In genomic region chr18:47028738-47029137, GRCh38 we compare ENCODE assay signal across 5 cellular contexts. TPM values are rescaled to one million over a fixed set of nuclear protein-coding genes. Genes with fewer than 3 reads are reported as not detected.
"Had no signal": no experiment of that assay in that cellular context is flagged by ENCODE, and none has a peak within 500 bp of the region (broad histone marks: within the 10 kb centered on the region; RNA-seq: fewer than 3 reads in every experiment).

No MANE protein-coding gene starts in this region.

RNA-seq across cellular contexts. Expression of gene ELOA2, which starts 6.7 kb away (rescaled TPM):
- total RNA-seq: GM23338, H1, H9, HT-29, IMR-90 had no signal
- polyA plus RNA-seq: GM23338, H1, IMR-90 had no signal
